ENCODE assay signal across 1 cellular context in the genomic region with DNA sequence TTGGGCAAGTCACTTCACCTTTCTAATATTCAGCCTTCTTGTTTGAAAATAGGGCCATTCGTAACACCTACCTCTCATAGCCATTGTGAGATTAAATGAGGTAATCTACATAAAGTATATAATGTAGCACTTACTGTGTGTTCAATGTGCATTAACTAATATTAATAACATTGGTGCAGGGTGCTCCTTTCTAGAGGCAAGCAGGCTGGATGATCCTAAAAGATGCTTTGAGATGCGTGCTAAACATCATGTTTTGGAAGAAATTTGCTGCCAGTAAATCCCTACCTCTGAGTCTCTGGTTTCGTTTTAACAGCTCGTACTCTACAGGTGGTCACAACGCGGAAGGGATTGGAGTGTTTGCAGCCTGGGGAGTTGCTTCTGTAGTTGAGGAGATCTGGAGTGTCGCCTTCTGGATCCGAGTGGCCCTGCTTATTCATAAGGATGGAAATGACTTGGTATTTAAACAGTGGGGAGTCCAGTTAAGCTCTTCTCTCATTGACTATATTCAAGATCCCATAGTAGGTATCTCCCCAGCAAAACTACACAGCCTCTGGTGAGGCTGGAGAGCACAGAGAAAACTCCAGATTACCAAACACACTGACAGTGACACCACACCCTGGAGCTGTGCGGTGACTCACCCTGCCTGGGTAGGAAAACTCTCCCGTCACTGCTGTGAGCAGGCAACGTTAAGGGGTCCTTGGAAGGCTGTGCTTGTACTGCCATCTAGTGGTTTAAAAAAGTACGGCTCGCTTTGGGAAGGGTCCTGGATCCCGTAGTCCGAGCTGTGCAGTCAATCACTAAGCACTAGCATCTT.
TF ChIP-seq lines count a peak whose summit lies in the region.

No MANE protein-coding gene starts in this region.

TF ChIP-seq in IMR-90, 13 proteins besides CTCF, POLR2A, EP300 and RAD21 (continued from another document):
- TF ChIP-seq, protein P1, sequence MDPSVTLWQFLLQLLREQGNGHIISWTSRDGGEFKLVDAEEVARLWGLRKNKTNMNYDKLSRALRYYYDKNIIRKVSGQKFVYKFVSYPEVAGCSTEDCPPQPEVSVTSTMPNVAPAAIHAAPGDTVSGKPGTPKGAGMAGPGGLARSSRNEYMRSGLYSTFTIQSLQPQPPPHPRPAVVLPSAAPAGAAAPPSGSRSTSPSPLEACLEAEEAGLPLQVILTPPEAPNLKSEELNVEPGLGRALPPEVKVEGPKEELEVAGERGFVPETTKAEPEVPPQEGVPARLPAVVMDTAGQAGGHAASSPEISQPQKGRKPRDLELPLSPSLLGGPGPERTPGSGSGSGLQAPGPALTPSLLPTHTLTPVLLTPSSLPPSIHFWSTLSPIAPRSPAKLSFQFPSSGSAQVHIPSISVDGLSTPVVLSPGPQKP (IDR thresholded peaks at IDR 0.05; ENCODE audit: borderline replicate concordance, low read depth, low read length): no peak
- TF ChIP-seq MXI1 (IDR thresholded peaks at IDR 0.05; ENCODE audit: borderline replicate concordance, low read depth, low read length): 0 out of 2 replicates have a peak, but pooled peaks have one; percentile 23
